18 cellular contexts compared by ENCODE assay signal in the genomic region with DNA sequence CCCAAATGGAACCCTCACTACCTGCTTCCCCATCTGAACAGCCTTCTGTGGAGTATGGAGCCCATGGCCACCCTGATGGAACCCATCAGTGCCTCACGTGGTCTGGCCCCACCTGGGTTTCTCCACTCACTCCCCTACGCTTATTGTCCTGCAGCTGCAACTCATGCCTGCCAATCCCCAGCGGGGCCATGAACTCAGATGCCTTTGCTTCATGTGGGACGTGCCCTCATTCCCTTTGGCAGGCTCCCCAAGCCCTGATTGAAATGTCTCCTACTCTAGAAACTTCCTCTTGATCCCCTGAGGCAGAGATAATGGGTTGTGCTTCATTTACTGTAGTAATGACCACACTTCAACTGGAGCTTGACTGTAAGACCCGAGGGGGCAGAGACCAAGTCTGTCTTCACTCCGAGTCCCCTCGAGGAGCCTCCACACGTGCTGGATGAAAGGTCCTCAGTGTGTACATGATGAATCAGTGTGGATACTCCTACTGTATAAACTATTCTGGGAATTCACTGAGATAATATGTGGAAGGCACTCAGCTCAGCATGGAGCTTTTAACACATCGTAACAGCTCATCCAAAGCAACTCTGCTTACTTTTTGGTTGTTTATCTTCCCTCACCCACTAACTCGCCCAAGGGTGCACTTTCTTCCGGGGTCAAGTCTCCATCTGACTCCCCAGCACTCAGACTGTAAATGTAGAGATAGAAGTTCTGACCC.
DNase-seq lines count a peak whose midpoint lies in the region; ATAC-seq and TF ChIP-seq lines count a peak whose summit lies in the region.
"Had no signal": no experiment of that assay in that cellular context is flagged by ENCODE, and none has a peak within 500 bp of the region (broad histone marks: within the 10 kb centered on the region; RNA-seq: fewer than 3 reads in every experiment).

No MANE protein-coding gene starts in this region.

- TF ChIP-seq CTCF in chondrocyte (IDR thresholded peaks at IDR 0.05) (no peak), right lobe of liver (IDR thresholded peaks at IDR 0.05) (no peak), uterus (IDR thresholded peaks at IDR 0.05) (no peak)

- WGBS in right lobe of liver (ENCODE audit: insufficient coverage, low coverage, low lambda C conversion rate, missing lambda C conversion rate): 43% methylated on average over 7 of the region's 11 CpGs

- no peak for ATAC-seq in stimulated activated naive CD8-positive, alpha-beta T cell treated with anti-CD3 and anti-CD28 coated beads, Interleukin-15, amount 100 ng/mL, for 72 hours
- peak in 3 of 4 donors; percentile 33 to 58 (median 38) for ATAC-seq in right lobe of liver
- no peak for ATAC-seq in GM21360 (IDR thresholded peaks at IDR 0.05; ENCODE audit: unreplicated experiment)

- DNase-seq in stimulated activated naive CD8-positive, alpha-beta T cell treated with anti-CD3 and anti-CD28 coated beads, Interleukin-15, amount 100 ng/mL, for 72 hours: no peak
- DNase-seq in chondrocyte (ENCODE audit: low spot score): no peak
- peak; percentile 71 to 89 (median 79) for DNase-seq in right lobe of liver
- no peak for DNase-seq in uterus
- no peak for DNase-seq in NCI-H446 (lab: John Stamatoyannopoulos, UW)
- no peak for DNase-seq in AG20443 (ENCODE audit: low spot score)
- DNase-seq: activated naive CD4-positive, alpha-beta T cell treated with anti-CD3 and anti-CD28 coated beads, Interleukin-2, amount 50 U/mL, for 16 hours; colonic mucosa; DMS153; esophagus squamous epithelium; mammary epithelial cell; stimulated activated CD4-positive, alpha-beta T cell treated with anti-CD3 and anti-CD28 coated beads, Interleukin-15, amount 100 ng/mL, for 24 hours; WERI-Rb-1 had no signal

- intact Hi-C loops in right lobe of liver (cut with DNase I) (no loop called here), uterus (cut with DNase I; ENCODE audit: low total_unique reads) (no loop called here)

- H3K4me1 ChIP-seq in right lobe of liver (peaks cover 2 to 54% (median 22%) of the 10 kb centered on the region in 4 donors), uterus (peaks cover 10 to 14% of the 10 kb centered on the region in 2 donors)

- H3K27me3 ChIP-seq in right lobe of liver (no peaks in the 10 kb centered on the region), uterus (no peaks in the 10 kb centered on the region)
- H3K27me3 ChIP-seq: colonic mucosa, esophagus squamous epithelium, ovary had no signal

- H3K4me3 Mint-ChIP-seq in stimulated activated naive CD8-positive, alpha-beta T cell treated with anti-CD3 and anti-CD28 coated beads, Interleukin-15, Interleukin-2, amounts not matched to agents 100 ng/mL and 50 ng/mL, for 24 hours: no peak overlapping the region
- H3K4me3 Mint-ChIP-seq in stimulated activated naive CD8-positive, alpha-beta T cell treated with anti-CD3 and anti-CD28 coated beads, Interleukin-15, amount 100 ng/mL, for 72 hours: no peak overlapping the region
- no peak overlapping the region for H3K4me3 Mint-ChIP-seq in chondrocyte (ENCODE audit: unreplicated experiment)

- H3K27me3 Mint-ChIP-seq in stimulated activated naive CD8-positive, alpha-beta T cell treated with anti-CD3 and anti-CD28 coated beads, Interleukin-15, Interleukin-2, amounts not matched to agents 100 ng/mL and 50 ng/mL, for 24 hours: no peaks in the 10 kb centered on the region
- no peaks in the 10 kb centered on the region for H3K27me3 Mint-ChIP-seq in stimulated activated naive CD8-positive, alpha-beta T cell treated with anti-CD3 and anti-CD28 coated beads, Interleukin-15, amount 100 ng/mL, for 72 hours
- H3K27me3 Mint-ChIP-seq in chondrocyte (ENCODE audit: low read depth): no peaks in the 10 kb centered on the region

- no peak for TF ChIP-seq POLR2A in right lobe of liver (IDR thresholded peaks at IDR 0.05)
- TF ChIP-seq POLR2A in uterus (IDR thresholded peaks at IDR 0.05): no peak

- H3K4me1 Mint-ChIP-seq in stimulated activated naive CD8-positive, alpha-beta T cell treated with anti-CD3 and anti-CD28 coated beads, Interleukin-15, Interleukin-2, amounts not matched to agents 100 ng/mL and 50 ng/mL, for 24 hours (ENCODE audit: low read depth): peaks cover 52% of the 10 kb centered on the region
- H3K4me1 Mint-ChIP-seq in stimulated activated naive CD8-positive, alpha-beta T cell treated with anti-CD3 and anti-CD28 coated beads, Interleukin-15, amount 100 ng/mL, for 72 hours: peaks cover 52% of the 10 kb centered on the region
- H3K4me1 Mint-ChIP-seq in chondrocyte (ENCODE audit: low read depth): peaks cover 72% of the 10 kb centered on the region

- H3K36me3 Mint-ChIP-seq in stimulated activated naive CD8-positive, alpha-beta T cell treated with anti-CD3 and anti-CD28 coated beads, Interleukin-15, Interleukin-2, amounts not matched to agents 100 ng/mL and 50 ng/mL, for 24 hours (ENCODE audit: low read depth): peaks cover 64% of the 10 kb centered on the region
- H3K36me3 Mint-ChIP-seq in chondrocyte (ENCODE audit: low read depth): peaks cover 2% of the 10 kb centered on the region

- peak overlapping the region in 2 of 3 donors; percentile 21 to 70 for H3K27ac ChIP-seq in right lobe of liver
- H3K27ac ChIP-seq in uterus: peak overlapping the region; percentile 94 to 98
- H3K27ac ChIP-seq: colonic mucosa, SK-N-MC, thoracic aorta, WERI-Rb-1 had no signal

- H3K9me3 ChIP-seq in right lobe of liver (no peaks in the 10 kb centered on the region), uterus (no peaks in the 10 kb centered on the region)
- H3K9me3 ChIP-seq: colonic mucosa, esophagus squamous epithelium, ovary, thoracic aorta had no signal

- no peaks in the 10 kb centered on the region for H3K9me3 Mint-ChIP-seq in stimulated activated naive CD8-positive, alpha-beta T cell treated with anti-CD3 and anti-CD28 coated beads, Interleukin-15, Interleukin-2, amounts not matched to agents 100 ng/mL and 50 ng/mL, for 24 hours
- H3K9me3 Mint-ChIP-seq in stimulated activated naive CD8-positive, alpha-beta T cell treated with anti-CD3 and anti-CD28 coated beads, Interleukin-15, amount 100 ng/mL, for 72 hours: no peaks in the 10 kb centered on the region
- H3K9me3 Mint-ChIP-seq in chondrocyte (ENCODE audit: low read depth): no peaks in the 10 kb centered on the region

- peak overlapping the region; percentile 3 for H3K27ac Mint-ChIP-seq in stimulated activated naive CD8-positive, alpha-beta T cell treated with anti-CD3 and anti-CD28 coated beads, Interleukin-15, Interleukin-2, amounts not matched to agents 100 ng/mL and 50 ng/mL, for 24 hours
- peak overlapping the region in 1 of 2 donors; percentile 75 for H3K27ac Mint-ChIP-seq in stimulated activated naive CD8-positive, alpha-beta T cell treated with anti-CD3 and anti-CD28 coated beads, Interleukin-15, amount 100 ng/mL, for 72 hours
- peak overlapping the region; percentile 75 for H3K27ac Mint-ChIP-seq in chondrocyte (ENCODE audit: unreplicated experiment)

- H3K36me3 ChIP-seq in right lobe of liver (no peaks in the 10 kb centered on the region), uterus (no peaks in the 10 kb centered on the region)
- H3K36me3 ChIP-seq: colonic mucosa, esophagus squamous epithelium, ovary, WERI-Rb-1 had no signal

- no peak overlapping the region for H3K4me3 ChIP-seq in right lobe of liver
- H3K4me3 ChIP-seq in uterus: no peak overlapping the region
- H3K4me3 ChIP-seq: colonic mucosa, esophagus squamous epithelium, ovary, SK-N-MC, thoracic aorta had no signal

Comparison
In these comparisons a context has a peak if more than half of its experiments do, and no peak if none do; other contexts are left out.
1. ATAC-seq: peak in right lobe of liver (3 of 4); none in stimulated activated naive CD8-positive, alpha-beta T cell treated with anti-CD3 and anti-CD28 coated beads, Interleukin-15, amount 100 ng/mL, for 72 hours (single experiment) and GM21360 (single experiment).
2. DNase-seq: peak in right lobe of liver (3 of 3); none in stimulated activated naive CD8-positive, alpha-beta T cell treated with anti-CD3 and anti-CD28 coated beads, Interleukin-15, amount 100 ng/mL, for 72 hours (0 of 2), chondrocyte (single experiment), uterus (0 of 2), NCI-H446 (0 of 2) and AG20443 (single experiment).